Comparison of ENCODE assay signal across 8 cellular contexts in genomic region chr11:64778223-64778472, GRCh38. TPM values are rescaled to one million over a fixed set of nuclear protein-coding genes. Genes with fewer than 3 reads are reported as not detected.
A peak's percentile ranks its signal among the peaks of the same experiment; 100 is the strongest.
DNase-seq lines count a peak whose midpoint lies in the region; ATAC-seq, FAIRE-seq and TF ChIP-seq lines count a peak whose summit lies in the region.

No MANE protein-coding gene starts in this region.

- no peaks in the 10 kb centered on the region for H3K27me3 ChIP-seq in small intestine (ENCODE audit: control insufficient read depth in 2 of 2, insufficient read depth in 2 of 2, low read length in 2 of 2)

- FAIRE-seq in small intestine (lab: Jason Lieb, UNC) = no peak

- no peak for TF ChIP-seq CTCF in RWPE1 (conservative IDR thresholded peaks at IDR 0.05; ENCODE audit: low read depth)
- no peak for TF ChIP-seq CTCF in foreskin fibroblast (IDR thresholded peaks at IDR 0.05; ENCODE audit: low read depth, low read length)

- CTCF ChIA-PET in RWPE1 (lab: Yijun Ruan, JAX) = no interaction called here

- peaks cover 61% of the 10 kb centered on the region for H3K4me1 Mint-ChIP-seq in activated T-cell treated with anti-CD3 and anti-CD28 coated beads, Interleukin-2, amount 50 U/mL, for 4 hours (ENCODE audit: low read depth)

- H3K4me3 ChIP-seq in foreskin fibroblast (ENCODE audit: low read depth in 1 of 2, low read length in 2 of 2) = peak overlapping the region; percentile 63 to 74
- peak overlapping the region; percentile 92 to 95 for H3K4me3 ChIP-seq in small intestine (ENCODE audit: low read depth in 1 of 2, low read length in 2 of 2)

- peak in 1 of 2 donors; percentile 9 for ATAC-seq in activated T-cell treated with anti-CD3 and anti-CD28 coated beads, Interleukin-2, amount 50 U/mL, for 4 hours

- H3K27ac ChIP-seq in RWPE1 (peak overlapping the region; percentile 98), small intestine (ENCODE audit: low read depth in 1 of 2, low read length in 1 of 2) (peak overlapping the region; percentile 97 to 100)

- H3K27me3 Mint-ChIP-seq in activated T-cell treated with anti-CD3 and anti-CD28 coated beads, Interleukin-2, amount 50 U/mL, for 4 hours (ENCODE audit: low read depth) = no peaks in the 10 kb centered on the region

- H3K9me3 ChIP-seq in small intestine (ENCODE audit: control insufficient read depth, low read depth) = no peaks in the 10 kb centered on the region

- H3K4me1 ChIP-seq in small intestine (ENCODE audit: control insufficient read depth in 2 of 2, insufficient read depth in 1 of 2, low read depth in 1 of 2, low read length in 1 of 2) = peaks cover 2 to 7% of the 10 kb centered on the region in 2 donors

- H3K4me3 Mint-ChIP-seq in activated T-cell treated with anti-CD3 and anti-CD28 coated beads, Interleukin-2, amount 50 U/mL, for 4 hours = peak overlapping the region; percentile 91

- POLR2A ChIA-PET in RWPE1 (lab: Yijun Ruan, JAX; ENCODE audit: low non-redundant PET) = no interaction called here

- DNase-seq in activated T-cell treated with anti-CD3 and anti-CD28 coated beads, Interleukin-2, amount 50 U/mL, for 4 hours = no peak
- no peak for DNase-seq in activated T-cell treated with anti-CD3 and anti-CD28 coated beads, Interleukin-2, amount 50 U/mL, for 1 hour
- DNase-seq in RWPE1 (ENCODE audit: low spot score) (no peak), foreskin fibroblast (no peak), small intestine (no peak), NCI-H446 treated with DMSO at 0.1 percent for 48 hours (lab: John Stamatoyannopoulos, UW) (no peak), NCI-H1694 treated with DMSO at 0.1 percent for 48 hours (lab: John Stamatoyannopoulos, UW) (no peak), NCI-H187 (lab: John Stamatoyannopoulos, UW) (no peak)

- WGBS in small intestine, 3 donors = 0 to 1% methylated on average over 11 to 28 of the region's 28 CpGs; no CpG with 5 or more reads in 1 of the 3 donors

- no peaks in the 10 kb centered on the region for H3K9me3 Mint-ChIP-seq in activated T-cell treated with anti-CD3 and anti-CD28 coated beads, Interleukin-2, amount 50 U/mL, for 4 hours

- peaks cover 42% of the 10 kb centered on the region for H3K36me3 Mint-ChIP-seq in activated T-cell treated with anti-CD3 and anti-CD28 coated beads, Interleukin-2, amount 50 U/mL, for 4 hours (ENCODE audit: insufficient read depth)

- peaks cover 11 to 16% of the 10 kb centered on the region in 2 donors for H3K36me3 ChIP-seq in small intestine (ENCODE audit: control insufficient read depth in 2 of 2, insufficient read depth in 2 of 2, low read length in 2 of 2)

RNA-seq across cellular contexts. Expression of gene SF1, which starts 0.2 kb away (rescaled TPM):
- 100 to 1,000 TPM; 549 to 586 (median 553) TPM for total RNA-seq in activated T-cell treated with anti-CD3 and anti-CD28 coated beads, Interleukin-2, amount 50 U/mL, for 4 hours
- 10 to 100 TPM; 69.8 to 90.3 (median 76.7) TPM for polyA plus RNA-seq in small intestine

RNA-seq across cellular contexts. Expression of gene PYGM, which starts 18.4 kb away (rescaled TPM):
- total RNA-seq in activated T-cell treated with anti-CD3 and anti-CD28 coated beads, Interleukin-2, amount 50 U/mL, for 4 hours = 1 to 10 TPM; 1.7 to 2.7 (median 2.1) TPM
- 1 to 10 TPM in 2 of 3 donors, under 1 TPM in 1; 0.54 to 1.5 (median 1.1) TPM for polyA plus RNA-seq in small intestine

RNA-seq across cellular contexts. Expression of gene MAP4K2, which starts 24.9 kb away (rescaled TPM):
- total RNA-seq in activated T-cell treated with anti-CD3 and anti-CD28 coated beads, Interleukin-2, amount 50 U/mL, for 4 hours = 10 to 100 TPM; 42.2 to 51.5 (median 43.7) TPM
- polyA plus RNA-seq in small intestine = 10 to 100 TPM in 1 of 3 donors, 1 to 10 TPM in 2; 9.2 to 13.6 (median 9.7) TPM

RNA-seq across cellular contexts. Expression of gene MEN1, which starts 32.2 kb away (rescaled TPM):
- 10 to 100 TPM; 50.7 to 61.2 (median 53.6) TPM for total RNA-seq in activated T-cell treated with anti-CD3 and anti-CD28 coated beads, Interleukin-2, amount 50 U/mL, for 4 hours
- 10 to 100 TPM; 17.6 to 27.1 (median 23.4) TPM for polyA plus RNA-seq in small intestine

RNA-seq across cellular contexts. Expression of gene RASGRP2, which starts 34.2 kb away (rescaled TPM):
- 1 to 10 TPM; 2.6 to 3.7 (median 2.9) TPM for total RNA-seq in activated T-cell treated with anti-CD3 and anti-CD28 coated beads, Interleukin-2, amount 50 U/mL, for 4 hours
- 10 to 100 TPM in 1 of 3 donors, 1 to 10 TPM in 2; 2.9 to 14.6 (median 4.6) TPM for polyA plus RNA-seq in small intestine
